In the genomic region with DNA sequence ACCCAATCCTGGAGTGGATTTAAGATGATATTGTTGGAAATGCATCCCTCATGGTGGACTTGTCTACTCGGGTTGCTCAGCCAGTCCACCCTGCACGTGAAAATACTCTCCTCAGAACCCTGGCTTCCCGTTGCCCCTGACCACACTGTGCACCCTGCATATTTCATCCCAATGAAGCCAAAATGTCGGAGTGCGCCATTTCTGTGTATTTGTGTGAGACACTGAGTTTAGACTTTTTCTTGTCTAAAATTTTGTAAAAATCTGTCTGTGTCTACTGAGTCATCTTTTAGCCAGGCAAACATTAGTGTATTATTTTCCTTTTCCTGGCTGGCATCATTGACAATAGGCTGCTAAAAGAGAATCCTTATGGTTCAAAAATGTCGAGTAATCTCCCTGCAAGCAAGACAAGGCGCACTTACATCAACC, we compare ENCODE assay signal across 8 cellular contexts. TPM values are rescaled to one million over a fixed set of nuclear protein-coding genes. Genes with fewer than 3 reads are reported as not detected.
DNase-seq lines count a peak whose midpoint lies in the region; ATAC-seq, FAIRE-seq and TF ChIP-seq lines count a peak whose summit lies in the region.

No MANE protein-coding gene starts in this region.

- H3K9me3 ChIP-seq in BLaER1 (no peaks in the 10 kb centered on the region), H1 (ENCODE audit: insufficient read depth in 2 of 2, low read depth in 1 of 2, low read length in 1 of 2) (no peaks in the 10 kb centered on the region)

- no peak for TF ChIP-seq EP300 in H1 (IDR thresholded peaks at IDR 0.05; ENCODE audit: borderline replicate concordance in 1 of 2, low read depth in 2 of 2, low read length in 2 of 2)

- no peak for TF ChIP-seq RAD21 in H1 (IDR thresholded peaks at IDR 0.05 in 1 of 2, conservative IDR thresholded peaks at IDR 0.05 in 1 of 2; ENCODE audit: low read depth in 2 of 2, low read length in 2 of 2)

- H4K8ac ChIP-seq in H1 (ENCODE audit: extremely low read depth, insufficient read depth, low read length) = no peak overlapping the region

- H4K91ac ChIP-seq in H1 (replicated peaks; ENCODE audit: insufficient read length, low read length) = no peak overlapping the region

- H3K4me3 Mint-ChIP-seq in osteocyte (ENCODE audit: unreplicated experiment) = peak overlapping the region; percentile 71

- POLR2A ChIA-PET in H1 (lab: Charles Lee; ENCODE audit: partially characterized antibody) = interaction anchor here (0.8 to 2.3 kb wide), 4 partner anchors 8 to 136 kb away, joined by 3 to 15 read pairs (median 10); a partner anchor contains a TSS

- H3K79me2 ChIP-seq in H1 (ENCODE audit: control insufficient read depth in 1 of 2, insufficient read depth in 2 of 2, low read length in 2 of 2) = peaks cover 5 to 33% of the 10 kb centered on the region in 2 experiments

- H3K27me3 Mint-ChIP-seq in osteocyte (ENCODE audit: unreplicated experiment) = no peaks in the 10 kb centered on the region

- DNase-seq in OCI-M2 (lab: John Stamatoyannopoulos, UW; ENCODE audit: unreplicated experiment) (peak; percentile 91), H1 (ENCODE audit: low read depth in 1 of 2, low spot score in 2 of 2) (no peak), osteocyte (ENCODE audit: extremely low spot score, unreplicated experiment) (no peak), NCI-H2029 treated with DMSO at 0.1 percent for 48 hours (lab: John Stamatoyannopoulos, UW) (no peak), NCI-H2107 treated with DMSO at 0.1 percent for 48 hours (lab: John Stamatoyannopoulos, UW; ENCODE audit: unreplicated experiment) (no peak), GM03348 (ENCODE audit: low spot score) (no peak)

- H3K23me2 ChIP-seq in H1 (ENCODE audit: low read depth, low read length) = peaks cover 36% of the 10 kb centered on the region

- no peak overlapping the region for H4K5ac ChIP-seq in H1 (ENCODE audit: insufficient read length, low read depth, low read length)

- no peak overlapping the region for H3K27ac ChIP-seq in BLaER1
- H3K27ac ChIP-seq in H1 (ENCODE audit: low read depth, low read length) = no peak overlapping the region

- no peak for TF ChIP-seq POLR2A in H1 (IDR thresholded peaks at IDR 0.05; ENCODE audit: control extremely low read depth in 1 of 2, low read depth in 2 of 2, low read length in 2 of 2)

- H3K27ac Mint-ChIP-seq in osteocyte (ENCODE audit: unreplicated experiment) = peak overlapping the region; percentile 85

- H2BK120ac ChIP-seq in H1 (replicated peaks; ENCODE audit: low read depth, low read length) = no peak overlapping the region

- H3K27me3 ChIP-seq in BLaER1 (peaks cover 5% of the 10 kb centered on the region; the same call in 1 of the 2 replicates), H1 (replicated peaks in 1 of 4; ENCODE audit: control insufficient read depth in 3 of 4, extremely low read depth in 1 of 4, insufficient read depth in 3 of 4, low read length in 3 of 4) (peaks cover 0 to 6% (median 2%) of the 10 kb centered on the region in 4 experiments; a peak in 3 of 7 replicates)

- no peak overlapping the region for H2AFZ ChIP-seq in H1 (ENCODE audit: low read length)

- peaks cover 50% of the 10 kb centered on the region for H4K20me1 ChIP-seq in BLaER1
- H4K20me1 ChIP-seq in H1 (replicated peaks in 1 of 2; ENCODE audit: control insufficient read depth in 1 of 2, insufficient read depth in 2 of 2, low read length in 2 of 2) = peaks cover 12 to 18% of the 10 kb centered on the region in 2 experiments

- 53% methylated on average over 7 of the region's 7 CpGs; no CpG with 5 or more reads in 1 of the 2 experiments for WGBS in H1 (ENCODE audit: extremely low coverage in 1 of 2, insufficient coverage in 1 of 2, insufficient read length in 1 of 2, insufficient replicate concordance in 2 of 2, low coverage in 1 of 2, low lambda C conversion rate in 2 of 2, missing lambda C conversion rate in 1 of 2), 2 experiments

- no peak overlapping the region for H2AK5ac ChIP-seq in H1 (ENCODE audit: low read depth, low read length)

- H3K4me3 ChIP-seq in BLaER1 (peak overlapping the region; percentile 85), H1 (ENCODE audit: extremely low read depth in 1 of 4, insufficient read depth in 2 of 4, low read depth in 3 of 4, low read length in 4 of 4) (peak overlapping the region; percentile 48 to 98 (median 70); a peak in 7 of 8 replicates)

- peaks cover 27% of the 10 kb centered on the region for H3K4me1 ChIP-seq in BLaER1
- H3K4me1 ChIP-seq in H1 (replicated peaks in 1 of 4; ENCODE audit: control insufficient read depth in 3 of 4, insufficient read depth in 4 of 4, low read length in 3 of 4) = peaks cover 4 to 27% (median 18%) of the 10 kb centered on the region in 4 experiments

- TF ChIP-seq CTCF in H1 (IDR thresholded peaks at IDR 0.05; ENCODE audit: control extremely low read depth in 1 of 3, insufficient read depth in 1 of 3, low read depth in 1 of 3, low read length in 3 of 3) (no peak), osteocyte (IDR thresholded peaks at IDR 0.05) (no peak)

- no peak overlapping the region for H3K14ac ChIP-seq in H1 (ENCODE audit: insufficient read length)

- CTCF ChIA-PET in H1 (lab: Charles Lee; ENCODE audit: partially characterized antibody) = no interaction called here

- no peak overlapping the region for H3K56ac ChIP-seq in H1 (replicated peaks; ENCODE audit: insufficient read length, low read depth, low read length)

- H3K4me2 ChIP-seq in BLaER1 = peak overlapping the region; percentile 82
- H3K4me2 ChIP-seq in H1 (ENCODE audit: insufficient read depth in 1 of 2, low read depth in 2 of 2, low read length in 2 of 2) = peak overlapping the region; percentile 85 to 99

- H3K18ac ChIP-seq in H1 (ENCODE audit: extremely low read depth, low read length) = no peak overlapping the region

- no peak overlapping the region for H2BK20ac ChIP-seq in H1 (ENCODE audit: low read length)

- peak; percentile 6 for ATAC-seq in GM21576 (IDR thresholded peaks at IDR 0.05; ENCODE audit: unreplicated experiment)

- H3K36me3 ChIP-seq in BLaER1 (peaks cover 42% of the 10 kb centered on the region), H1 (ENCODE audit: control insufficient read depth in 2 of 4, insufficient read depth in 4 of 4, low read length in 3 of 4) (0 out of 8 replicates have a peak, but pooled peaks cover 0 to 3% (median 0%) of the 10 kb centered on the region in 4 experiments)

- H3K23ac ChIP-seq in H1 (ENCODE audit: insufficient read length) = no peak overlapping the region

- H3K9me3 Mint-ChIP-seq in osteocyte (ENCODE audit: unreplicated experiment) = no peaks in the 10 kb centered on the region

- H3K4me1 Mint-ChIP-seq in osteocyte (ENCODE audit: unreplicated experiment) = peaks cover 56% of the 10 kb centered on the region

- peaks cover 13% of the 10 kb centered on the region for H3K79me1 ChIP-seq in H1 (ENCODE audit: low read depth, low read length)

- H3K36me3 Mint-ChIP-seq in osteocyte (ENCODE audit: unreplicated experiment) = peaks cover 29% of the 10 kb centered on the region

- FAIRE-seq in H1 (lab: Jason Lieb, UNC) = no peak

- no peak overlapping the region for H2BK12ac ChIP-seq in H1 (ENCODE audit: low read depth, low read length)

- no peak overlapping the region for H2BK5ac ChIP-seq in H1 (ENCODE audit: low read depth, low read length)

- H3K9ac ChIP-seq in BLaER1 = no peak overlapping the region
- H3K9ac ChIP-seq in H1 (replicated peaks in 1 of 4; ENCODE audit: extremely low read depth in 1 of 4, low read depth in 3 of 4, low read length in 3 of 4) = no peak overlapping the region

- no peak overlapping the region for H2BK15ac ChIP-seq in H1 (ENCODE audit: low read length)

- no peak overlapping the region for H3K4ac ChIP-seq in H1 (replicated peaks; ENCODE audit: insufficient read length, low read depth, low read length)

TF ChIP-seq in H1, 55 proteins besides CTCF, POLR2A, EP300 and RAD21:
- TF ChIP-seq ASH2L (IDR thresholded peaks at IDR 0.05; ENCODE audit: low read length) = peak; percentile 2
- TF ChIP-seq BRCA1 (IDR thresholded peaks at IDR 0.05; ENCODE audit: low read depth, low read length) = no peak

RNA-seq across cellular contexts. Expression of gene PNMA1, which starts 0.5 kb away (rescaled TPM):
- 52.7 and 55.1 TPM in 2 replicates for total RNA-seq in H1 (2021; fragmentation: NEBNext Ultra II Directional; extraction: Animal tissue kit (Norgen Biotek cat#: 25700))
- 15.8 and 23.3 TPM in 2 replicates for polyA plus RNA-seq in H1 (2011; rRNA removed)
- polyA plus RNA-seq in H1 (2011; cell fraction: cytosol; rRNA removed) = 23.1 TPM
- polyA plus RNA-seq in H1 (2011; cell fraction: nucleus; rRNA removed) = 16.1 TPM
- polyA plus RNA-seq in H1 (2012, experiment 1 of 2) = 44.2 to 49.8 TPM (median 48.1 TPM) in 4 replicates
- 34.1 TPM for polyA plus RNA-seq in H1 (2012, experiment 2 of 2)
- polyA plus RNA-seq in H1 (2013, experiment 1 of 2) = 29.7 TPM
- polyA plus RNA-seq in H1 (2013, experiment 2 of 2) = 29.0 TPM
- 10.0 and 14.9 TPM in 2 replicates for polyA minus RNA-seq in H1 (2011; rRNA and poly(A)+ RNA removed)
- 14.5 TPM for polyA minus RNA-seq in H1 (2011; cell fraction: cytosol; rRNA and poly(A)+ RNA removed)
- polyA minus RNA-seq in H1 (2011; cell fraction: nucleus; rRNA and poly(A)+ RNA removed) = 12.4 TPM
- total RNA-seq in osteocyte = 81.4 and 81.8 TPM in 2 replicates
